In the genomic region with DNA sequence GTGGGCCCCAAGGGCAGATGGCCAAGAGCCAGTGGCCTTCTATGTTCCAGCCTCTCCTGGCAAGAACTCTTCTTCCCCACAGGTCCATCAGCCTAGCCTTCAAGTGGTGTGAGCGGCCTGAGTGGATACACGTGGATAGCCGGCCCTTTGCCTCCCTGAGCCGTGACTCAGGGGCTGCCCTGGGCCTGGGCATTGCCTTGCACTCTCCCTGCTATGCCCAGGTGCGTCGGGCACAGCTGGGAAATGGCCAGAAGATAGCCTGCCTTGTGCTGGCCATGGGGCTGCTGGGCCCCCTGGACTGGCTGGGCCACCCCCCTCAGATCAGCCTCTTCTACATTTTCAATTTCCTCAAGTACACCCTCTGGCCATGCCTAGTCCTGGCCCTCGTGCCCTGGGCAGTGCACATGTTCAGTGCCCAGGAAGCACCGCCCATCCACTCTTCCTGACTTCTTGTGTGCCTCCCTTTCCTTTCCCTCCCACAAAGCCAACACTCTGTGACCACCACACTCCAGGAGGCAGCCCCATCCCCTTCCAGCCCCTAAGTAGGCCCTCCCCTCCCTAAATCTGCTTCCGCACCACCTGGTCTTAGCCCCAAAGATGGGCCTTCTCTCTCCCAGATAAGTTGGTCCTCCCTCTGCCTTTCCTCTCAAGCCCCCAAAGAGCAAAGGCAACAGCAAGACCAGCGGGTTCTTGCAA, we compare ENCODE assay signal across 24 cellular contexts. TPM values are rescaled to one million over a fixed set of nuclear protein-coding genes. Genes with fewer than 3 reads are reported as not detected.
DNase-seq lines count a peak whose midpoint lies in the region; ATAC-seq, FAIRE-seq and TF ChIP-seq lines count a peak whose summit lies in the region.
"Had no signal": no experiment of that assay in that cellular context is flagged by ENCODE, and none has a peak within 500 bp of the region (broad histone marks: within the 10 kb centered on the region; RNA-seq: fewer than 3 reads in every experiment).

No MANE protein-coding gene starts in this region.

- no peak for FAIRE-seq in astrocyte (lab: Jason Lieb, UNC)
- peak; percentile 17 for FAIRE-seq in urothelium cell line (lab: Jason Lieb, UNC)
- FAIRE-seq: A549, endothelial cell of umbilical vein had no signal

- H3K4me1 Mint-ChIP-seq in MCF 10A (ENCODE audit: insufficient read depth, unreplicated experiment) (peaks cover 8% of the 10 kb centered on the region), astrocyte (ENCODE audit: low read depth, unreplicated experiment) (peaks cover 6% of the 10 kb centered on the region)

- H3K79me2 ChIP-seq in mammary epithelial cell (ENCODE audit: insufficient read depth, low read length) (peaks cover 27% of the 10 kb centered on the region), astrocyte (ENCODE audit: insufficient read depth, low read length) (peaks cover 21% of the 10 kb centered on the region)

- peaks cover 9% of the 10 kb centered on the region for H3K36me3 ChIP-seq in mammary epithelial cell (ENCODE audit: insufficient read depth, low read length)
- H3K36me3 ChIP-seq in astrocyte (ENCODE audit: insufficient read depth, low read length) = no peaks in the 10 kb centered on the region

- in situ Hi-C loops in mammary epithelial cell (cut with MboI; ENCODE audit: low sequenced_read_pairs in 2 of 2) = loop anchor here in 1 of 2 donors (25.0 kb wide), 1 partner anchor 112 kb away; the partner anchor contains the start of genes ATXN7L3 and TMUB2

- dilution Hi-C loops in mammary epithelial cell (cut with HindIII; ENCODE audit: low sequenced_read_pairs) = no loop called here

- H3K9ac ChIP-seq in mammary epithelial cell (ENCODE audit: insufficient read depth, low read length) (no peak overlapping the region), astrocyte (ENCODE audit: low read length) (no peak overlapping the region)
- H3K9ac ChIP-seq: KMS-11 had no signal

- peaks cover 8% of the 10 kb centered on the region for H3K4me1 ChIP-seq in mammary epithelial cell (ENCODE audit: insufficient read depth, low read length)
- H3K4me1 ChIP-seq in astrocyte (ENCODE audit: insufficient read depth, low read length) = peaks cover 7% of the 10 kb centered on the region

- no peaks in the 10 kb centered on the region for H3K9me3 Mint-ChIP-seq in MCF 10A (ENCODE audit: unreplicated experiment)
- no peaks in the 10 kb centered on the region for H3K9me3 Mint-ChIP-seq in astrocyte (ENCODE audit: unreplicated experiment)
- H3K9me3 Mint-ChIP-seq: T-helper 1 cell treated with Interleukin-12 subunit alpha and Interleukin-12 subunit beta and Interleukin-4 antibody, amounts not matched to agents 30 μg/mL and 1 μg/mL, for 36 hours had no signal

- DNase-seq in MCF 10A (ENCODE audit: unreplicated experiment) (no peak), mammary epithelial cell (no peak), astrocyte (ENCODE audit: low read depth) (no peak), myocyte (ENCODE audit: low read depth) (peak; percentile 37), urothelium cell line (ENCODE audit: low spot score) (no peak), iPS-NIHi11 (ENCODE audit: low spot score) (no peak)
- no peak for DNase-seq in stimulated activated CD4-positive, alpha-beta T cell treated with anti-CD3 and anti-CD28 coated beads, Interleukin-12 subunit alpha, Interleukin-12 subunit beta, amount 100 ng/mL, for 4 hours
- DNase-seq: activated CD4-positive, alpha-beta T cell treated with anti-CD3 and anti-CD28 coated beads, Interleukin-2, amount 50 U/mL, for 4 hours; activated gamma-delta T cell; caudate nucleus; head of caudate nucleus; mucosa of descending colon; NCI-H524 treated with DMSO at 0.1 percent for 48 hours; nucleus accumbens; retina; stimulated activated CD4-positive, alpha-beta T cell treated with anti-CD3 and anti-CD28 coated beads, Interleukin-4, amount 100 ng/mL, for 4 hours; stomach; transverse colon; WERI-Rb-1 had no signal

- H3K9me3 ChIP-seq in mammary epithelial cell (replicated peaks; ENCODE audit: insufficient read depth, low read length) (no peaks in the 10 kb centered on the region), astrocyte (ENCODE audit: insufficient read depth, low read depth, low read length) (no peaks in the 10 kb centered on the region)
- H3K9me3 ChIP-seq: A549, mucosa of descending colon, stomach, transverse colon had no signal

- H3K4me3 Mint-ChIP-seq in MCF 10A (ENCODE audit: unreplicated experiment) (no peak overlapping the region), astrocyte (ENCODE audit: unreplicated experiment) (no peak overlapping the region)
- H3K4me3 Mint-ChIP-seq: T-helper 1 cell treated with Interleukin-12 subunit alpha and Interleukin-12 subunit beta and Interleukin-4 antibody, amounts not matched to agents 30 μg/mL and 1 μg/mL, for 36 hours had no signal

- H3K4me2 ChIP-seq in mammary epithelial cell (ENCODE audit: insufficient read depth, low read depth, low read length) = no peak overlapping the region
- no peak overlapping the region for H3K4me2 ChIP-seq in astrocyte (ENCODE audit: low read length)
- H3K4me2 ChIP-seq: A549, KMS-11 had no signal

- CTCF ChIA-PET in MCF 10A (lab: Yijun Ruan, JAX) (interaction anchor here (1.2 kb wide), 1 partner anchor 34 kb away, joined by 6 read pairs; no protein-coding TSS in a partner anchor), mammary epithelial cell (lab: Charles Lee; ENCODE audit: low non-redundant PET) (no interaction called here)

- H3K27ac Mint-ChIP-seq in MCF 10A (ENCODE audit: low read depth, unreplicated experiment) (no peak overlapping the region), astrocyte (ENCODE audit: unreplicated experiment) (peak overlapping the region; percentile 18)
- H3K27ac Mint-ChIP-seq: T-helper 1 cell treated with Interleukin-12 subunit alpha and Interleukin-12 subunit beta and Interleukin-4 antibody, amounts not matched to agents 30 μg/mL and 1 μg/mL, for 36 hours had no signal

- H3K27me3 Mint-ChIP-seq in MCF 10A (ENCODE audit: insufficient read depth, unreplicated experiment) = no peaks in the 10 kb centered on the region
- H3K27me3 Mint-ChIP-seq in astrocyte (ENCODE audit: low read depth, unreplicated experiment) = no peaks in the 10 kb centered on the region

- BruUV-seq in MCF 10A (replicated peaks; lab: Mats Ljungman, UMichigan) (TSS peak; percentile 6), mammary epithelial cell (replicated peaks; lab: Mats Ljungman, UMichigan) (no TSS peak)

- no peak for ATAC-seq in activated CD4-positive, CD25-positive, alpha-beta regulatory T cell treated with anti-CD3 and anti-CD28 coated beads, Interleukin-2, amount 50 U/mL, for 24 hours
- ATAC-seq: A549, mucosa of descending colon had no signal

- POLR2A ChIA-PET in MCF 10A (lab: Yijun Ruan, JAX) = no interaction called here

- H2AFZ ChIP-seq in mammary epithelial cell (ENCODE audit: low read depth, low read length) = no peak overlapping the region
- H2AFZ ChIP-seq in astrocyte (ENCODE audit: low read depth, low read length) = no peak overlapping the region

- intact Hi-C loops in MCF 10A (cut with micrococcal nuclease) (no loop called here), mammary epithelial cell (cut with micrococcal nuclease) (no loop called here)

- no peaks in the 10 kb centered on the region for H3K27me3 ChIP-seq in mammary epithelial cell (ENCODE audit: insufficient read depth, low read length)
- no peaks in the 10 kb centered on the region for H3K27me3 ChIP-seq in astrocyte (ENCODE audit: insufficient read depth, low read length)
- H3K27me3 ChIP-seq: stomach, transverse colon had no signal

- 65% methylated on average over 10 of the region's 10 CpGs for WGBS in mammary epithelial cell (ENCODE audit: low coverage, missing lambda C conversion rate)

- H3K4me3 ChIP-seq in mammary epithelial cell (replicated peaks in 1 of 3; ENCODE audit: insufficient read depth in 1 of 3, low read depth in 2 of 3, low read length in 3 of 3) (no peak overlapping the region), astrocyte (ENCODE audit: insufficient read depth, low read depth, low read length) (no peak overlapping the region)
- H3K4me3 ChIP-seq: A549, mucosa of descending colon, stomach, transverse colon had no signal

- TF ChIP-seq CTCF in MCF 10A (IDR thresholded peaks at IDR 0.05; ENCODE audit: unreplicated experiment) (no peak), mammary epithelial cell (conservative IDR thresholded peaks at IDR 0.05 in 1 of 2, IDR thresholded peaks at IDR 0.05 in 1 of 2; ENCODE audit: extremely low read depth in 1 of 2, insufficient read depth in 1 of 2, low read depth in 1 of 2, low read length in 2 of 2) (no peak), astrocyte (IDR thresholded peaks at IDR 0.05; ENCODE audit: insufficient read depth, low read depth, low read length) (no peak)

- H3K36me3 Mint-ChIP-seq in MCF 10A (ENCODE audit: insufficient read depth, unreplicated experiment) (peaks cover 50% of the 10 kb centered on the region), astrocyte (ENCODE audit: low read depth, unreplicated experiment) (peaks cover 12% of the 10 kb centered on the region)

- no peaks in the 10 kb centered on the region for H4K20me1 ChIP-seq in mammary epithelial cell (ENCODE audit: insufficient read depth, low read length)
- H4K20me1 ChIP-seq in astrocyte (ENCODE audit: insufficient read depth, low read length) = peaks cover 14% of the 10 kb centered on the region

- H3K27ac ChIP-seq in mammary epithelial cell (ENCODE audit: insufficient read depth, low read depth, low read length) = no peak overlapping the region
- no peak overlapping the region for H3K27ac ChIP-seq in astrocyte (ENCODE audit: low read depth, low read length)
- H3K27ac ChIP-seq: A549, KMS-11, transverse colon had no signal

RNA-seq across cellular contexts. Expression of gene G6PC3, which starts 5.2 kb away (rescaled TPM):
- total RNA-seq in MCF 10A (2022) (70.6 and 89.4 TPM in 2 replicates), mammary epithelial cell (10 to 100 TPM; 20.5 to 70.7 TPM), astrocyte (94.5 and 98.5 TPM in 2 replicates), myocyte (39.5 and 44.6 TPM in 2 replicates)
- polyA plus RNA-seq in mammary epithelial cell = 134 TPM
- 134 TPM for polyA minus RNA-seq in mammary epithelial cell
- polyA plus RNA-seq in myocyte (2012) = 98.6 TPM

RNA-seq across cellular contexts. Expression of gene LSM12, which starts 9.3 kb away (rescaled TPM):
- total RNA-seq in MCF 10A (2022) (87.9 and 101 TPM in 2 replicates), mammary epithelial cell (10 to 100 TPM; 51.2 to 79.2 TPM), astrocyte (77.0 and 90.5 TPM in 2 replicates), myocyte (34.1 and 40.2 TPM in 2 replicates)
- 62.2 TPM for polyA plus RNA-seq in mammary epithelial cell
- polyA minus RNA-seq in mammary epithelial cell = 112 TPM
- 34.9 TPM for polyA plus RNA-seq in myocyte (2012)

RNA-seq across cellular contexts. Expression of gene HDAC5, which starts 47.7 kb away (rescaled TPM):
- 12.1 TPM in 2 replicates for total RNA-seq in MCF 10A (2022)
- total RNA-seq in mammary epithelial cell = 10 to 100 TPM in 1 of 2 donors, 1 to 10 TPM in 1; 9.9 to 21.8 TPM
- polyA plus RNA-seq in mammary epithelial cell = 9.1 TPM
- 3.9 TPM for polyA minus RNA-seq in mammary epithelial cell
- 18.7 and 21.6 TPM in 2 replicates for total RNA-seq in astrocyte
- 646 and 649 TPM in 2 replicates for total RNA-seq in myocyte
- polyA plus RNA-seq in myocyte (2012) = 153 TPM

Comparison
In these comparisons a context has a peak if more than half of its experiments do, and no peak if none do; other contexts are left out.
1. RNA of gene HDAC5, which starts 47.7 kb away (total RNA-seq): 646 to 649 TPM in myocyte; 9.9 to 21.8 TPM in mammary epithelial cell, 18.7 to 21.6 TPM in astrocyte and 12.1 TPM in MCF 10A; every median in the first group is over 10 times any median in the second.